ENCODE assay signal across 13 cellular contexts in genomic region chr15:34397637-34398259, GRCh38. TPM values are rescaled to one million over a fixed set of nuclear protein-coding genes. Genes with fewer than 3 reads are reported as not detected.
DNase-seq lines count a peak whose midpoint lies in the region; ATAC-seq, FAIRE-seq and TF ChIP-seq lines count a peak whose summit lies in the region.
"Not testable (repeated sequence)": the region's sequence is repeated elsewhere in the genome, so short reads cannot be mapped to it uniquely, and the experiment has no call there.
"Had no signal": no experiment of that assay in that cellular context is flagged by ENCODE, and none has a peak within 500 bp of the region (broad histone marks: within the 10 kb centered on the region; RNA-seq: fewer than 3 reads in every experiment).

No MANE protein-coding gene starts in this region.

- not testable (repeated sequence) for H2AK9ac ChIP-seq in IMR-90 (replicated peaks; ENCODE audit: low read depth, low read length, poor library complexity)

- H3K4me1 ChIP-seq in A549; IMR-90 (ENCODE audit: control insufficient read depth, insufficient read depth, low read length): not testable (repeated sequence)

- not testable (repeated sequence) for H3K27me3 Mint-ChIP-seq in activated CD8-positive, alpha-beta T cell treated with anti-CD3 and anti-CD28 coated beads, Interleukin-2, amount 10 ng/mL, durations not matched to agents 7 days and 5 days (ENCODE audit: low read depth); activated naive CD8-positive, alpha-beta T cell treated with anti-CD3 and anti-CD28 coated beads, Interleukin-2, amount 10 ng/mL, durations not matched to agents 7 days and 5 days; natural killer cell (ENCODE audit: low read depth in 2 of 2); stimulated activated naive B cell treated with anti-CD40 and anti-IgM and Interleukin-4, amounts not matched to agents 10 μg/mL and 1 μg/mL and 100 μg/mL, for 72 hours

- ATAC-seq in A549 (0 out of 6 replicates have a peak, but pooled peaks of 1 of the 2 experiments have one; percentile 23), IMR-90 (ENCODE audit: low read depth) (peak; percentile 62), natural killer cell (peak; percentile 39 to 70 (median 67))
- ATAC-seq in activated CD4-positive, CD25-positive, alpha-beta regulatory T cell treated with anti-CD3 and anti-CD28 coated beads, Interleukin-2, amount 50 U/mL, for 24 hours = peak; percentile 82 to 87
- peak; percentile 95 for ATAC-seq in activated CD8-positive, alpha-beta T cell treated with anti-CD3 and anti-CD28 coated beads, Interleukin-2, amount 10 ng/mL, durations not matched to agents 7 days and 5 days
- peak; percentile 93 for ATAC-seq in activated naive CD8-positive, alpha-beta T cell treated with anti-CD3 and anti-CD28 coated beads, Interleukin-2, amount 10 ng/mL, durations not matched to agents 7 days and 5 days (ENCODE audit: low read depth)
- peak; percentile 97 to 98 for ATAC-seq in stimulated activated naive B cell treated with anti-CD40 and anti-IgM and Interleukin-4, amounts not matched to agents 10 μg/mL and 1 μg/mL and 100 μg/mL, for 72 hours (replicated peaks)

- not testable (repeated sequence) for TF ChIP-seq RAD21 in A549 (conservative IDR thresholded peaks at IDR 0.05 in 1 of 2, IDR thresholded peaks at IDR 0.05 in 1 of 2); IMR-90 (IDR thresholded peaks at IDR 0.05; ENCODE audit: low read length)

- H2BK120ac ChIP-seq in IMR-90 (ENCODE audit: low read depth, low read length) = not testable (repeated sequence)

- not testable (repeated sequence) for H3K27me3 ChIP-seq in IMR-90 (ENCODE audit: control insufficient read depth, insufficient read depth, low read length)

- not testable (repeated sequence) for H3K36me3 ChIP-seq in IMR-90 (ENCODE audit: control insufficient read depth, insufficient read depth, low read length)

- not testable (repeated sequence) for H3K4me3 Mint-ChIP-seq in activated CD8-positive, alpha-beta T cell treated with anti-CD3 and anti-CD28 coated beads, Interleukin-2, amount 10 ng/mL, durations not matched to agents 7 days and 5 days; activated naive CD8-positive, alpha-beta T cell treated with anti-CD3 and anti-CD28 coated beads, Interleukin-2, amount 10 ng/mL, durations not matched to agents 7 days and 5 days; natural killer cell; stimulated activated naive B cell treated with anti-CD40 and anti-IgM and Interleukin-4, amounts not matched to agents 10 μg/mL and 1 μg/mL and 100 μg/mL, for 72 hours

- H3K36me3 Mint-ChIP-seq in activated CD8-positive, alpha-beta T cell treated with anti-CD3 and anti-CD28 coated beads, Interleukin-2, amount 10 ng/mL, durations not matched to agents 7 days and 5 days (ENCODE audit: low read depth); activated naive CD8-positive, alpha-beta T cell treated with anti-CD3 and anti-CD28 coated beads, Interleukin-2, amount 10 ng/mL, durations not matched to agents 7 days and 5 days; natural killer cell; stimulated activated naive B cell treated with anti-CD40 and anti-IgM and Interleukin-4, amounts not matched to agents 10 μg/mL and 1 μg/mL and 100 μg/mL, for 72 hours: not testable (repeated sequence)

- not testable (repeated sequence) for H3K14ac ChIP-seq in IMR-90 (replicated peaks; ENCODE audit: low read depth, low read length)

- not testable (repeated sequence) for H4K91ac ChIP-seq in IMR-90 (ENCODE audit: insufficient read depth, low read depth, low read length)

- not testable (repeated sequence) for H2AFZ ChIP-seq in IMR-90 (replicated peaks; ENCODE audit: low read length, poor library complexity)

- intact Hi-C loops in IMR-90 (cut with micrococcal nuclease); natural killer cell (cut with micrococcal nuclease): not testable (repeated sequence)

- not testable (repeated sequence) for H3K18ac ChIP-seq in IMR-90 (ENCODE audit: low read depth, low read length)

- not testable (repeated sequence) for H3K9ac ChIP-seq in IMR-90 (ENCODE audit: low read depth, low read length)

- H3K4me2 ChIP-seq in A549; IMR-90 (ENCODE audit: low read depth, low read length): not testable (repeated sequence)

- not testable (repeated sequence) for H2BK15ac ChIP-seq in IMR-90 (ENCODE audit: low read depth, low read length)

- 81% methylated on average over 3 of the region's 6 CpGs for WGBS in A549 (ENCODE audit: missing lambda C conversion rate)
- WGBS in IMR-90 (ENCODE audit: extremely low coverage in 2 of 2, insufficient read length in 1 of 2), 2 experiments = no CpG with 5 or more reads among the region's 6 CpGs

- H3K4me3 ChIP-seq in A549; IMR-90 (ENCODE audit: insufficient read depth, low read depth, low read length): not testable (repeated sequence)

- not testable (repeated sequence) for H3K23ac ChIP-seq in IMR-90 (ENCODE audit: low read depth, low read length)

- POLR2A ChIA-PET in A549 (lab: Yijun Ruan, JAX); IMR-90 (lab: Charles Lee; ENCODE audit: unreplicated experiment); activated CD8-positive, alpha-beta T cell treated with anti-CD3 and anti-CD28 coated beads, Interleukin-2, amount 10 ng/mL, durations not matched to agents 7 days and 5 days (lab: Charles Lee); activated naive CD8-positive, alpha-beta T cell treated with anti-CD3 and anti-CD28 coated beads, Interleukin-2, amount 10 ng/mL, durations not matched to agents 7 days and 5 days (lab: Charles Lee): not testable (repeated sequence)

- not testable (repeated sequence) for H3K9me1 ChIP-seq in IMR-90 (ENCODE audit: insufficient read depth, low read length)

- CTCF ChIA-PET in A549 (lab: Yijun Ruan, JAX); IMR-90 (lab: Yijun Ruan, JAX); activated CD8-positive, alpha-beta T cell treated with anti-CD3 and anti-CD28 coated beads, Interleukin-2, amount 10 ng/mL, durations not matched to agents 7 days and 5 days (lab: Charles Lee): not testable (repeated sequence)

- in situ Hi-C loops in IMR-90 (cut with MboI; ENCODE audit: low sequenced_read_pairs) = not testable (repeated sequence)

- dilution Hi-C loops in IMR-90 (cut with HindIII; ENCODE audit: low sequenced_read_pairs, unreplicated experiment) = not testable (repeated sequence)

- not testable (repeated sequence) for BruUV-seq in IMR-90 (replicated peaks; lab: Mats Ljungman, UMichigan)

- DNase-seq in A549 (ENCODE audit: low read depth in 1 of 2, low spot score in 1 of 2); GM19239 (ENCODE audit: insufficient read length, low spot score); IMR-90; activated naive CD8-positive, alpha-beta T cell treated with anti-CD3 and anti-CD28 coated beads, Interleukin-2, amount 10 ng/mL, durations not matched to agents 7 days and 5 days; natural killer cell: not testable (repeated sequence)
- peak; percentile 49 for DNase-seq in activated CD8-positive, alpha-beta T cell treated with anti-CD3 and anti-CD28 coated beads, Interleukin-2, amount 10 ng/mL, durations not matched to agents 7 days and 5 days
- peak; percentile 36 for DNase-seq in stimulated activated naive B cell treated with anti-CD40 and anti-IgM and Interleukin-4, amounts not matched to agents 10 μg/mL and 1 μg/mL and 100 μg/mL, for 72 hours

- H4K20me1 ChIP-seq in IMR-90 (ENCODE audit: insufficient read depth, low read length) = not testable (repeated sequence)

- not testable (repeated sequence) for H3K4ac ChIP-seq in IMR-90 (ENCODE audit: low read depth, low read length)

- not testable (repeated sequence) for H3K27ac ChIP-seq in A549; IMR-90 (ENCODE audit: insufficient read depth, low read length)

- not testable (repeated sequence) for H3K9me3 Mint-ChIP-seq in activated CD8-positive, alpha-beta T cell treated with anti-CD3 and anti-CD28 coated beads, Interleukin-2, amount 10 ng/mL, durations not matched to agents 7 days and 5 days (ENCODE audit: insufficient read depth); activated naive CD8-positive, alpha-beta T cell treated with anti-CD3 and anti-CD28 coated beads, Interleukin-2, amount 10 ng/mL, durations not matched to agents 7 days and 5 days; natural killer cell; stimulated activated naive B cell treated with anti-CD40 and anti-IgM and Interleukin-4, amounts not matched to agents 10 μg/mL and 1 μg/mL and 100 μg/mL, for 72 hours

- not testable (repeated sequence) for TF ChIP-seq CTCF in A549 (IDR thresholded peaks at IDR 0.05); IMR-90 (conservative IDR thresholded peaks at IDR 0.05; ENCODE audit: low read depth, low read length); natural killer cell (IDR thresholded peaks at IDR 0.05)

- FAIRE-seq in A549 (lab: Jason Lieb, UNC) = peak; percentile 43
- FAIRE-seq in GM19239 (lab: Jason Lieb, UNC) = peak; percentile 67

- TF ChIP-seq EP300 in A549 (IDR thresholded peaks at IDR 0.05) = not testable (repeated sequence)

- H3K27ac Mint-ChIP-seq in activated CD8-positive, alpha-beta T cell treated with anti-CD3 and anti-CD28 coated beads, Interleukin-2, amount 10 ng/mL, durations not matched to agents 7 days and 5 days; activated naive CD8-positive, alpha-beta T cell treated with anti-CD3 and anti-CD28 coated beads, Interleukin-2, amount 10 ng/mL, durations not matched to agents 7 days and 5 days; natural killer cell; stimulated activated naive B cell treated with anti-CD40 and anti-IgM and Interleukin-4, amounts not matched to agents 10 μg/mL and 1 μg/mL and 100 μg/mL, for 72 hours: not testable (repeated sequence)

- H3K56ac ChIP-seq in IMR-90 (ENCODE audit: extremely low read depth, insufficient read depth, low read length) = not testable (repeated sequence)

- not testable (repeated sequence) for H2BK20ac ChIP-seq in IMR-90 (ENCODE audit: low read depth, low read length)

- H2AK5ac ChIP-seq in IMR-90 (ENCODE audit: low read depth, low read length) = not testable (repeated sequence)

- not testable (repeated sequence) for H4K8ac ChIP-seq in IMR-90 (ENCODE audit: low read depth in 2 of 2, low read length in 2 of 2)

- H3K79me1 ChIP-seq in IMR-90 (ENCODE audit: low read depth in 1 of 2, low read length in 2 of 2) = not testable (repeated sequence)

- not testable (repeated sequence) for H2BK5ac ChIP-seq in IMR-90 (ENCODE audit: low read depth, low read length, poor library complexity, severe bottlenecking)

- not testable (repeated sequence) for H3K4me1 Mint-ChIP-seq in activated CD8-positive, alpha-beta T cell treated with anti-CD3 and anti-CD28 coated beads, Interleukin-2, amount 10 ng/mL, durations not matched to agents 7 days and 5 days (ENCODE audit: low read depth); activated naive CD8-positive, alpha-beta T cell treated with anti-CD3 and anti-CD28 coated beads, Interleukin-2, amount 10 ng/mL, durations not matched to agents 7 days and 5 days; natural killer cell; stimulated activated naive B cell treated with anti-CD40 and anti-IgM and Interleukin-4, amounts not matched to agents 10 μg/mL and 1 μg/mL and 100 μg/mL, for 72 hours

- H4K5ac ChIP-seq in IMR-90 (ENCODE audit: low read depth, low read length) = not testable (repeated sequence)

- not testable (repeated sequence) for H3K9me3 ChIP-seq in A549; IMR-90 (ENCODE audit: control insufficient read depth, insufficient read depth, low read length)

- not testable (repeated sequence) for TF ChIP-seq POLR2A in A549 (IDR thresholded peaks at IDR 0.05; ENCODE audit: low read length); IMR-90 (IDR thresholded peaks at IDR 0.05; ENCODE audit: low read depth, low read length)

RNA-seq across cellular contexts. Expression of gene LPCAT4, which starts 30.8 kb away (rescaled TPM):
- polyA plus RNA-seq in A549 (2011; rRNA removed) (42.9 and 50.7 TPM in 2 replicates), A549 (2017; fragmentation: RNase III; extraction: RNeasy Plus Mini Kit Qiagen cat#74134 plus additional on column Dnase treatment) (45.9 to 56.1 TPM (median 50.1 TPM) in 3 replicates), IMR-90 (2012; rRNA removed) (44.4 and 57.5 TPM in 2 replicates)
- polyA plus RNA-seq in A549 (2012; cell fraction: cytosol; rRNA removed) = 106 and 113 TPM in 2 replicates
- polyA plus RNA-seq in A549 (2012; cell fraction: nucleus; rRNA removed) = 228 and 241 TPM in 2 replicates
- polyA minus RNA-seq in A549 (2011; rRNA and poly(A)+ RNA removed) = 22.3 and 32.2 TPM in 2 replicates
- total RNA-seq in IMR-90 (2012; rRNA removed) (3.8 and 3.9 TPM in 2 replicates), natural killer cell (10 to 100 TPM; 42.1 to 50.1 (median 44.5) TPM)
- 29.3 and 36.8 TPM in 2 replicates for polyA plus RNA-seq in IMR-90 (2012; cell fraction: cytosol; rRNA removed)
- 120 and 164 TPM in 2 replicates for polyA plus RNA-seq in IMR-90 (2012; cell fraction: nucleus; rRNA removed; ENCODE audit: low replicate concordance)
- 100 to 1,000 TPM; 106 to 115 TPM for total RNA-seq in activated CD8-positive, alpha-beta T cell treated with anti-CD3 and anti-CD28 coated beads, Interleukin-2, amount 10 ng/mL, durations not matched to agents 7 days and 5 days
- 100 to 1,000 TPM; 112 to 119 TPM for total RNA-seq in activated naive CD8-positive, alpha-beta T cell treated with anti-CD3 and anti-CD28 coated beads, Interleukin-2, amount 10 ng/mL, durations not matched to agents 7 days and 5 days

RNA-seq across cellular contexts. Expression of gene GOLGA8A, which starts 39.9 kb away (rescaled TPM):
- 15.6 and 16.4 TPM in 2 replicates for polyA plus RNA-seq in A549 (2011; rRNA removed)
- polyA plus RNA-seq in A549 (2012; cell fraction: cytosol; rRNA removed) = 4.5 and 4.7 TPM in 2 replicates
- polyA plus RNA-seq in A549 (2012; cell fraction: nucleus; rRNA removed) = 39.1 and 43.9 TPM in 2 replicates
- 11.7 to 13.9 TPM (median 12.6 TPM) in 3 replicates for polyA plus RNA-seq in A549 (2017; fragmentation: RNase III; extraction: RNeasy Plus Mini Kit Qiagen cat#74134 plus additional on column Dnase treatment)
- 4.5 and 4.6 TPM in 2 replicates for polyA minus RNA-seq in A549 (2011; rRNA and poly(A)+ RNA removed)
- 4.7 and 5.3 TPM in 2 replicates for total RNA-seq in IMR-90 (2012; rRNA removed)
- polyA plus RNA-seq in IMR-90 (2012; rRNA removed) = 21.4 and 33.8 TPM in 2 replicates
- polyA plus RNA-seq in IMR-90 (2012; cell fraction: cytosol; rRNA removed) = 0.92 and 2.1 TPM in 2 replicates
- polyA plus RNA-seq in IMR-90 (2012; cell fraction: nucleus; rRNA removed; ENCODE audit: low replicate concordance) = 116 and 577 TPM in 2 replicates
- 100 to 1,000 TPM; 207 to 215 TPM for total RNA-seq in activated CD8-positive, alpha-beta T cell treated with anti-CD3 and anti-CD28 coated beads, Interleukin-2, amount 10 ng/mL, durations not matched to agents 7 days and 5 days
- total RNA-seq in activated naive CD8-positive, alpha-beta T cell treated with anti-CD3 and anti-CD28 coated beads, Interleukin-2, amount 10 ng/mL, durations not matched to agents 7 days and 5 days = 100 to 1,000 TPM; 307 to 311 TPM
- 100 to 1,000 TPM; 174 to 265 (median 201) TPM for total RNA-seq in natural killer cell

RNA-seq across cellular contexts. Expression of gene NUTM1, which starts 54.6 kb away (rescaled TPM):
- polyA plus RNA-seq in A549 (2011; rRNA removed) (not detected in 2 replicates), A549 (2017; fragmentation: RNase III; extraction: RNeasy Plus Mini Kit Qiagen cat#74134 plus additional on column Dnase treatment) (not detected in 3 replicates), IMR-90 (2012; rRNA removed) (not detected in 2 replicates)
- polyA plus RNA-seq in A549 (2012; cell fraction: cytosol; rRNA removed) = not detected in 2 replicates
- not detected in 2 replicates for polyA plus RNA-seq in A549 (2012; cell fraction: nucleus; rRNA removed)
- not detected in 2 replicates for polyA minus RNA-seq in A549 (2011; rRNA and poly(A)+ RNA removed)
- total RNA-seq in IMR-90 (2012; rRNA removed) (not detected in 2 replicates), natural killer cell (not detected)
- not detected in 2 replicates for polyA plus RNA-seq in IMR-90 (2012; cell fraction: cytosol; rRNA removed)
- not detected in 2 replicates for polyA plus RNA-seq in IMR-90 (2012; cell fraction: nucleus; rRNA removed; ENCODE audit: low replicate concordance)
- total RNA-seq in activated CD8-positive, alpha-beta T cell treated with anti-CD3 and anti-CD28 coated beads, Interleukin-2, amount 10 ng/mL, durations not matched to agents 7 days and 5 days = not detected
- total RNA-seq in activated naive CD8-positive, alpha-beta T cell treated with anti-CD3 and anti-CD28 coated beads, Interleukin-2, amount 10 ng/mL, durations not matched to agents 7 days and 5 days = not detected
- total RNA-seq: Calu3; CD8-positive, alpha-beta memory T cell; Daoy; LHCN-M2; Peyer's patch had no signal
- polyA plus RNA-seq: CD8-positive, alpha-beta memory T cell had no signal

RNA-seq across cellular contexts. Expression of gene NOP10, which starts 54.8 kb away (rescaled TPM):
- polyA plus RNA-seq in A549 (2011; rRNA removed) = 451 and 688 TPM in 2 replicates
- polyA plus RNA-seq in A549 (2012; cell fraction: cytosol; rRNA removed) = 808 and 847 TPM in 2 replicates
- 415 and 774 TPM in 2 replicates for polyA plus RNA-seq in A549 (2012; cell fraction: nucleus; rRNA removed)
- 463 to 502 TPM (median 470 TPM) in 3 replicates for polyA plus RNA-seq in A549 (2017; fragmentation: RNase III; extraction: RNeasy Plus Mini Kit Qiagen cat#74134 plus additional on column Dnase treatment)
- 201 and 279 TPM in 2 replicates for polyA minus RNA-seq in A549 (2011; rRNA and poly(A)+ RNA removed)
- total RNA-seq in IMR-90 (2012; rRNA removed) = 141 and 211 TPM in 2 replicates
- 444 and 468 TPM in 2 replicates for polyA plus RNA-seq in IMR-90 (2012; rRNA removed)
- 286 and 658 TPM in 2 replicates for polyA plus RNA-seq in IMR-90 (2012; cell fraction: cytosol; rRNA removed)
- 88.7 and 109 TPM in 2 replicates for polyA plus RNA-seq in IMR-90 (2012; cell fraction: nucleus; rRNA removed; ENCODE audit: low replicate concordance)
- 100 to 1,000 TPM; 180 to 182 TPM for total RNA-seq in activated CD8-positive, alpha-beta T cell treated with anti-CD3 and anti-CD28 coated beads, Interleukin-2, amount 10 ng/mL, durations not matched to agents 7 days and 5 days
- total RNA-seq in activated naive CD8-positive, alpha-beta T cell treated with anti-CD3 and anti-CD28 coated beads, Interleukin-2, amount 10 ng/mL, durations not matched to agents 7 days and 5 days = 100 to 1,000 TPM; 142 to 143 TPM
- 10 to 100 TPM; 56.6 to 69.9 (median 56.7) TPM for total RNA-seq in natural killer cell

Comparison
In these comparisons a context has a peak if more than half of its experiments do, and no peak if none do; other contexts are left out.
1. RNA of gene GOLGA8A, which starts 39.9 kb away (total RNA-seq): 307 to 311 TPM in activated naive CD8-positive, alpha-beta T cell treated with anti-CD3 and anti-CD28 coated beads, Interleukin-2, amount 10 ng/mL, durations not matched to agents 7 days and 5 days, 207 to 215 TPM in activated CD8-positive, alpha-beta T cell treated with anti-CD3 and anti-CD28 coated beads, Interleukin-2, amount 10 ng/mL, durations not matched to agents 7 days and 5 days and 174 to 265 TPM in natural killer cell; 4.7 to 5.3 TPM in IMR-90; every median in the first group is over 10 times any median in the second.